In the genomic region with DNA sequence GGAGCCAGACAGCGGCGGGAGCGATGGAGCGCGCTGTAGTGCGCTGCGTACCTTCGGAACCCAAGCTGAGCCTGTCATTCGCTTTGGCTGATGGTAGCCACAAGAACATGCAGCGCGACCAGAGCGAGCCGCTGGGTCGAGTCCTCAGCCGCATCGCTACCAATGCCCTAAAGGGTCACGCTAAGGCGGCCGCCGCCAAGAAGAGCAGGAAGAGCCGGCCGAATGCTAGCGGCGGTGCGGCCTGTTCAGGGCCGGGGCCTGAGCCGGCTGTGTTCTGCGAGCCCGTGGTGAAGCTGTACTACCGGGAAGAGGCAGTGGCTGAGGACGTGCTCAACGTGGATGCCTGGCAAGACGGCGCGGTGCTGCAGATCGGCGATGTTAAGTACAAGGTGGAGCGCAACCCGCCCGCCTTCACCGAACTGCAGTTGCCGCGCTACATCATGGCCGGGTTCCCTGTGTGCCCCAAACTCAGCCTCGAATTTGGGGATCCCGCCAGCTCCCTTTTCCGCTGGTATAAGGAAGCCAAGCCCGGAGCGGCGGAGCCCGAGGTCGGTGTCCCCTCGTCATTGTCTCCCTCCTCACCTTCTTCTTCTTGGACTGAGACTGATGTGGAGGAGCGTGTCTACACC, we compare ENCODE assay signal across 8 cellular contexts. TPM values are rescaled to one million over a fixed set of nuclear protein-coding genes. Genes with fewer than 3 reads are reported as not detected.
DNase-seq lines count a peak whose midpoint lies in the region; ATAC-seq, FAIRE-seq and TF ChIP-seq lines count a peak whose summit lies in the region.

No MANE protein-coding gene starts in this region.

- H3K27ac ChIP-seq in HUES48 (ENCODE audit: low read depth, low read length) (peak overlapping the region; percentile 70), fibroblast of lung (ENCODE audit: insufficient read depth, low read length) (peak overlapping the region; percentile 97), neuronal stem cell (replicated peaks; ENCODE audit: low read length) (peak overlapping the region; percentile 64)

- H4K20me1 ChIP-seq in fibroblast of lung (ENCODE audit: control insufficient read depth, extremely low read depth, insufficient read depth, low read length) = no peaks in the 10 kb centered on the region

- H3K9ac ChIP-seq in HUES48 (ENCODE audit: low read depth, low read length) = peak overlapping the region; percentile 81
- H3K9ac ChIP-seq in fibroblast of lung (ENCODE audit: insufficient read depth, low read length) = peak overlapping the region; percentile 97
- H3K9ac ChIP-seq in neuronal stem cell (ENCODE audit: low read depth, low read length, poor library complexity) = peak overlapping the region; percentile 99

- no peak for FAIRE-seq in RCC 7860 (lab: Jason Lieb, UNC)

- H3K27me3 ChIP-seq in HUES48 (ENCODE audit: control insufficient read depth, insufficient read depth, low read length) = no peaks in the 10 kb centered on the region
- H3K27me3 ChIP-seq in fibroblast of lung (ENCODE audit: control insufficient read depth, insufficient read depth, low read length) = no peaks in the 10 kb centered on the region
- no peaks in the 10 kb centered on the region for H3K27me3 ChIP-seq in neuronal stem cell (ENCODE audit: control insufficient read depth in 3 of 3, insufficient read depth in 3 of 3, low read depth in 1 of 3, low read length in 3 of 3)

- WGBS in neuronal stem cell (ENCODE audit: extremely low coverage in 2 of 2, insufficient read length in 2 of 2, insufficient replicate concordance in 1 of 2), 2 donors = no CpG with 5 or more reads among the region's 54 CpGs

- no peak for TF ChIP-seq CTCF in fibroblast of lung (conservative IDR thresholded peaks at IDR 0.05 in 1 of 2, IDR thresholded peaks at IDR 0.05 in 1 of 2; ENCODE audit: low read depth in 1 of 2, low read length in 2 of 2)

- H4K91ac ChIP-seq in neuronal stem cell (ENCODE audit: low read depth, low read length, poor library complexity) = no peak overlapping the region

- H2AFZ ChIP-seq in fibroblast of lung (ENCODE audit: low read length) (peak overlapping the region; percentile 100), neuronal stem cell (ENCODE audit: low read length) (peak overlapping the region; percentile 92)

- H3K18ac ChIP-seq in neuronal stem cell (ENCODE audit: low read length) = peak overlapping the region; percentile 93

- peaks cover 37% of the 10 kb centered on the region for H3K79me2 ChIP-seq in fibroblast of lung (ENCODE audit: control insufficient read depth, insufficient read depth, low read length)

- H2AK5ac ChIP-seq in neuronal stem cell (ENCODE audit: low read depth, low read length) = no peak overlapping the region

- H3K36me3 ChIP-seq in HUES48 (ENCODE audit: control insufficient read depth, insufficient read depth, low read length) = peaks cover 20% of the 10 kb centered on the region
- no peaks in the 10 kb centered on the region for H3K36me3 ChIP-seq in fibroblast of lung (ENCODE audit: control insufficient read depth, insufficient read depth, low read length)
- peaks cover 4 to 35% of the 10 kb centered on the region in 2 donors for H3K36me3 ChIP-seq in neuronal stem cell (replicated peaks in 1 of 2; ENCODE audit: control insufficient read depth in 2 of 2, insufficient read depth in 2 of 2, low read length in 2 of 2)

- peak overlapping the region; percentile 67 for H2BK15ac ChIP-seq in neuronal stem cell (ENCODE audit: low read length)

- H2BK120ac ChIP-seq in neuronal stem cell (ENCODE audit: low read depth, low read length) = peak overlapping the region; percentile 61

- H3K4me1 ChIP-seq in HUES48 (ENCODE audit: control insufficient read depth, insufficient read depth, low read length) = peaks cover 9% of the 10 kb centered on the region; the same call in 1 of the 2 replicates
- H3K4me1 ChIP-seq in fibroblast of lung (ENCODE audit: control insufficient read depth, extremely low read depth, insufficient read depth, low read length) = peaks cover 2% of the 10 kb centered on the region
- peaks cover 8% of the 10 kb centered on the region in 2 donors for H3K4me1 ChIP-seq in neuronal stem cell (ENCODE audit: control insufficient read depth in 2 of 2, insufficient read depth in 1 of 2, low read depth in 1 of 2, low read length in 2 of 2)

- no peaks in the 10 kb centered on the region for H3K9me3 ChIP-seq in HUES48 (ENCODE audit: control insufficient read depth, insufficient read depth, low read length)
- H3K9me3 ChIP-seq in fibroblast of lung (ENCODE audit: control insufficient read depth, insufficient read depth, low read depth, low read length) = no peaks in the 10 kb centered on the region
- no peaks in the 10 kb centered on the region for H3K9me3 ChIP-seq in neuronal stem cell (replicated peaks in 1 of 2; ENCODE audit: control insufficient read depth in 2 of 2, insufficient read depth in 1 of 2, low read depth in 1 of 2, low read length in 2 of 2)

- H3K4me3 ChIP-seq in HUES48 (ENCODE audit: low read depth, low read length) = peak overlapping the region; percentile 96
- H3K4me3 ChIP-seq in fibroblast of lung (replicated peaks in 1 of 4; ENCODE audit: control extremely low read depth in 1 of 4, insufficient read depth in 1 of 4, low read depth in 3 of 4, low read length in 4 of 4) = peak overlapping the region; percentile 86 to 95 (median 88)
- H3K4me3 ChIP-seq in neuronal stem cell (ENCODE audit: low read length in 2 of 2) = peak overlapping the region; percentile 72 to 96

- peak overlapping the region; percentile 90 for H3K4me2 ChIP-seq in fibroblast of lung (ENCODE audit: extremely low read depth, insufficient read depth, low read length)
- peak overlapping the region; percentile 96 for H3K4me2 ChIP-seq in neuronal stem cell (ENCODE audit: insufficient read depth, low read length, poor library complexity, severe bottlenecking)

- DNase-seq in EL (peak; percentile 45), fibroblast of lung (ENCODE audit: low read depth in 2 of 2) (peak in 1 of 2 donors; percentile 48), neuronal stem cell (ENCODE audit: low spot score) (no peak), SHP77 (lab: John Stamatoyannopoulos, UW) (no peak), RCC 7860 (ENCODE audit: low spot score) (no peak)
- DNase-seq in activated CD8-positive, alpha-beta memory T cell treated with anti-CD3 and anti-CD28 coated beads, Interleukin-2, amount 50 U/mL, for 4 hours = peak; percentile 32

- peak overlapping the region; percentile 93 for H3K23ac ChIP-seq in neuronal stem cell (ENCODE audit: low read depth, low read length, poor library complexity)

- peak overlapping the region; percentile 22 for H2BK12ac ChIP-seq in neuronal stem cell (ENCODE audit: low read length)

- peaks cover 8% of the 10 kb centered on the region for H3K79me1 ChIP-seq in neuronal stem cell (ENCODE audit: low read depth, low read length)

- peak overlapping the region; percentile 93 for H2BK5ac ChIP-seq in neuronal stem cell (ENCODE audit: low read length)

- H4K8ac ChIP-seq in neuronal stem cell (ENCODE audit: low read depth, low read length) = no peak overlapping the region

- peak; percentile 30 for ATAC-seq in GM21447 (IDR thresholded peaks at IDR 0.05; ENCODE audit: unreplicated experiment)

- H3K14ac ChIP-seq in neuronal stem cell (ENCODE audit: low read length) = peak overlapping the region; percentile 89

- H3K4ac ChIP-seq in neuronal stem cell (ENCODE audit: low read length) = no peak overlapping the region

RNA-seq across cellular contexts. Expression of a gene that starts 0.5 kb away (rescaled TPM):
- total RNA-seq in fibroblast of lung = 9.0 and 11.1 TPM in 2 replicates
- 11.2 and 15.3 TPM in 2 replicates for polyA plus RNA-seq in fibroblast of lung
- polyA plus RNA-seq in fibroblast of lung (2012) = 10.1 and 13.5 TPM in 2 replicates
- polyA minus RNA-seq in fibroblast of lung (ENCODE audit: low replicate concordance) = 42.6 and 74.2 TPM in 2 replicates
- polyA plus RNA-seq in neuronal stem cell (2013, experiment 1 of 2) = 5.6 TPM
- 5.8 TPM for polyA plus RNA-seq in neuronal stem cell (2013, experiment 2 of 2)

RNA-seq across cellular contexts. Expression of a gene that starts 12.4 kb away (rescaled TPM):
- under 0.01 and 0.17 TPM in 2 replicates for total RNA-seq in fibroblast of lung
- polyA plus RNA-seq in fibroblast of lung = 0.06 and 0.12 TPM in 2 replicates
- not detected in 2 replicates for polyA plus RNA-seq in fibroblast of lung (2012)
- not detected in 2 replicates for polyA minus RNA-seq in fibroblast of lung (ENCODE audit: low replicate concordance)
- 0.25 TPM for polyA plus RNA-seq in neuronal stem cell (2013, experiment 1 of 2)
- 0.10 TPM for polyA plus RNA-seq in neuronal stem cell (2013, experiment 2 of 2)

RNA-seq across cellular contexts. Expression of a gene that starts 40.6 kb away (rescaled TPM):
- 121 and 173 TPM in 2 replicates for total RNA-seq in fibroblast of lung
- polyA plus RNA-seq in fibroblast of lung = 544 and 761 TPM in 2 replicates
- polyA plus RNA-seq in fibroblast of lung (2012) = 361 and 444 TPM in 2 replicates
- polyA minus RNA-seq in fibroblast of lung (ENCODE audit: low replicate concordance) = 664 and 790 TPM in 2 replicates
- 201 TPM for polyA plus RNA-seq in neuronal stem cell (2013, experiment 1 of 2)
- polyA plus RNA-seq in neuronal stem cell (2013, experiment 2 of 2) = 197 TPM

Comparison
In these comparisons a context has a peak if more than half of its experiments do, and no peak if none do; other contexts are left out.
1. DNase-seq: peak in EL (single experiment) and activated CD8-positive, alpha-beta memory T cell treated with anti-CD3 and anti-CD28 coated beads, Interleukin-2, amount 50 U/mL, for 4 hours (single experiment); none in neuronal stem cell (single experiment), SHP77 (0 of 2) and RCC 7860 (single experiment).
2. Peak in every context shown above with its lines, with median percentiles within 50 percentile points of each other: H3K27ac ChIP-seq, H3K4me3 ChIP-seq and H3K9ac ChIP-seq.